In genomic region chr17:47820023-47820789, GRCh38 we compare ENCODE assay signal across 8 cellular contexts. TPM values are rescaled to one million over a fixed set of nuclear protein-coding genes. Genes with fewer than 3 reads are reported as not detected.
A peak's percentile ranks its signal among the peaks of the same experiment; 100 is the strongest.
DNase-seq lines count a peak whose midpoint lies in the region; ATAC-seq and TF ChIP-seq lines count a peak whose summit lies in the region.

No MANE protein-coding gene starts in this region.

- H3K4me2 ChIP-seq in SK-N-SH (peak overlapping the region; percentile 99), PC-9 (peak overlapping the region; percentile 91)

- no peak for DNase-seq in SK-N-SH
- peak; percentile 87 to 88 for DNase-seq in PC-9
- DNase-seq in fibroblast of pulmonary artery (ENCODE audit: low read depth), result no peak
- no peak for DNase-seq in skeletal muscle cell (ENCODE audit: low read depth)
- no peak for DNase-seq in NCI-H526 treated with DMSO at 0.1 percent for 48 hours (lab: John Stamatoyannopoulos, UW)
- no peak for DNase-seq in foreskin fibroblast
- no peak for DNase-seq in NCI-H446 (lab: John Stamatoyannopoulos, UW)

- H3K36me3 ChIP-seq in SK-N-SH (replicated peaks in 1 of 2; ENCODE audit: control insufficient read depth in 1 of 2, insufficient read depth in 2 of 2, low read length in 1 of 2) (peaks cover 17 to 49% of the 10 kb centered on the region in 2 experiments), PC-9 (ENCODE audit: low read depth) (peaks cover 29% of the 10 kb centered on the region)

- BruUV-seq in PC-9 (replicated peaks; lab: Mats Ljungman, UMichigan), result no TSS peak

- no peak for TF ChIP-seq EP300 in SK-N-SH (IDR thresholded peaks at IDR 0.05; ENCODE audit: borderline replicate concordance in 1 of 2, low read depth in 1 of 2, low read length in 1 of 2)

- H2AFZ ChIP-seq in SK-N-SH (ENCODE audit: low read depth), result no peak overlapping the region
- no peak overlapping the region for H2AFZ ChIP-seq in PC-9

- WGBS in SK-N-SH (ENCODE audit: low lambda C conversion rate), result 83% methylated on average over 11 of the region's 12 CpGs

- ATAC-seq in SK-N-SH treated with all-trans-retinoic acid at 6 μM for 48 hours, result no peak

- H3K4me3 ChIP-seq in SK-N-SH (ENCODE audit: low read depth in 2 of 2, low read length in 1 of 2) (peak overlapping the region; percentile 90 to 93), PC-9 (peak overlapping the region; percentile 90), fibroblast of pulmonary artery (replicated peaks; ENCODE audit: low read depth, low read length) (peak overlapping the region; percentile 82), skeletal muscle cell (ENCODE audit: low read depth, low read length) (peak overlapping the region; percentile 91), foreskin fibroblast (ENCODE audit: low read depth in 1 of 2, low read length in 2 of 2) (peak overlapping the region in 1 of 2 donors; percentile 90)

- peaks cover 7% of the 10 kb centered on the region for H3F3A ChIP-seq in SK-N-SH (replicated peaks; ENCODE audit: insufficient read depth)
- peaks cover 38% of the 10 kb centered on the region for H3F3A ChIP-seq in PC-9 (ENCODE audit: insufficient read depth, low read depth)

- CTCF ChIA-PET in SK-N-SH (lab: Yijun Ruan, JAX), result interaction anchor here (1.3 to 4.1 kb wide), 2 partner anchors 17 to 23 kb away, joined by 4 to 40 read pairs; partner anchors contain the start of gene SCRN2
- CTCF ChIA-PET in PC-9 (lab: Charles Lee), result no interaction called here

- H3K4me1 ChIP-seq in SK-N-SH (ENCODE audit: control insufficient read depth in 1 of 2, insufficient read depth in 2 of 2, low read depth in 1 of 2, low read length in 1 of 2) (peaks cover 11 to 26% of the 10 kb centered on the region in 2 experiments; a peak in 3 of 4 replicates), PC-9 (replicated peaks; ENCODE audit: insufficient read depth) (peaks cover 30% of the 10 kb centered on the region)

- H4K20me1 ChIP-seq in SK-N-SH (ENCODE audit: insufficient read depth) (no peaks in the 10 kb centered on the region), PC-9 (ENCODE audit: insufficient read depth) (no peaks in the 10 kb centered on the region)

- H3K27ac ChIP-seq in SK-N-SH (ENCODE audit: low read depth in 2 of 2, low read length in 1 of 2) (no peak overlapping the region), PC-9 (peak overlapping the region; percentile 79)

- H3K9ac ChIP-seq in SK-N-SH, result no peak overlapping the region

- POLR2A ChIA-PET in SK-N-SH (lab: Yijun Ruan, JAX), result no interaction called here
- POLR2A ChIA-PET in PC-9 (lab: Charles Lee; ENCODE audit: unreplicated experiment), result interaction anchor here (0.6 to 1.1 kb wide), 5 partner anchors 9 to 614 kb away, joined by 3 to 15 read pairs (median 3); partner anchors contain the start of genes LRRC46 and MRPL10

- H3K9me3 ChIP-seq in SK-N-SH (no peaks in the 10 kb centered on the region), PC-9 (ENCODE audit: insufficient read depth, low read depth) (no peaks in the 10 kb centered on the region)

- TF ChIP-seq CTCF in SK-N-SH (IDR thresholded peaks at IDR 0.05), result no peak
- TF ChIP-seq CTCF in PC-9 (conservative IDR thresholded peaks at IDR 0.05), result no peak
- TF ChIP-seq CTCF in fibroblast of pulmonary artery (IDR thresholded peaks at IDR 0.05; ENCODE audit: low read length, missing control alignments), result no peak
- no peak for TF ChIP-seq CTCF in foreskin fibroblast (IDR thresholded peaks at IDR 0.05; ENCODE audit: low read depth, low read length)

- no peak for TF ChIP-seq RAD21 in SK-N-SH (IDR thresholded peaks at IDR 0.05; ENCODE audit: low read length)

- H3K9me2 ChIP-seq in SK-N-SH, result no peaks in the 10 kb centered on the region
- no peaks in the 10 kb centered on the region for H3K9me2 ChIP-seq in PC-9 (ENCODE audit: insufficient read depth)

- H3K79me2 ChIP-seq in SK-N-SH (ENCODE audit: insufficient read depth), result peaks cover 12% of the 10 kb centered on the region; the same call in 1 of the 2 replicates
- peaks cover 24% of the 10 kb centered on the region for H3K79me2 ChIP-seq in PC-9 (ENCODE audit: low read depth)

- intact Hi-C loops in PC-9 (cut with micrococcal nuclease; ENCODE audit: unreplicated experiment), result loop anchor here (1.0 to 2.0 kb wide), 2 partner anchors 10 to 25 kb away; no protein-coding TSS in a partner anchor

- H3K27me3 ChIP-seq in SK-N-SH (ENCODE audit: insufficient read depth), result no peaks in the 10 kb centered on the region
- no peaks in the 10 kb centered on the region for H3K27me3 ChIP-seq in PC-9 (ENCODE audit: insufficient read depth, low read depth)

TF ChIP-seq in SK-N-SH, 30 proteins besides CTCF, POLR2A, EP300 and RAD21:
- TF ChIP-seq TAF1 (IDR thresholded peaks at IDR 0.05; ENCODE audit: borderline replicate concordance, low read depth, low read length), result no peak
- no peak for TF ChIP-seq ZBTB33 (IDR thresholded peaks at IDR 0.05; ENCODE audit: borderline replicate concordance, low read depth)
- TF ChIP-seq RFX5 (IDR thresholded peaks at IDR 0.05; ENCODE audit: low read length), result no peak
- TF ChIP-seq GATA2 (CRISPR knock-in tag; IDR thresholded peaks at IDR 0.05), result no peak
TF ChIP-seq in SK-N-SH: peak in this region for 0.

TF ChIP-seq in SK-N-SH treated with all-trans-retinoic acid at 6 μM for 48 hours, 23 proteins besides CTCF, POLR2A, EP300 and RAD21 (continues in another document):
- TF ChIP-seq ZNF565 (CRISPR knock-in tag; conservative IDR thresholded peaks at IDR 0.05; ENCODE audit: low read depth), result no peak
- TF ChIP-seq RARB (CRISPR knock-in tag; IDR thresholded peaks at IDR 0.05), result no peak
- TF ChIP-seq TOX (CRISPR knock-in tag; IDR thresholded peaks at IDR 0.05; ENCODE audit: borderline replicate concordance), result no peak
- no peak for TF ChIP-seq GLIS3 (CRISPR knock-in tag; IDR thresholded peaks at IDR 0.05)
- no peak for TF ChIP-seq SNAI2 (CRISPR knock-in tag; IDR thresholded peaks at IDR 0.05)
- TF ChIP-seq ZFP30 (CRISPR knock-in tag; IDR thresholded peaks at IDR 0.05), result no peak
- TF ChIP-seq, protein P1, sequence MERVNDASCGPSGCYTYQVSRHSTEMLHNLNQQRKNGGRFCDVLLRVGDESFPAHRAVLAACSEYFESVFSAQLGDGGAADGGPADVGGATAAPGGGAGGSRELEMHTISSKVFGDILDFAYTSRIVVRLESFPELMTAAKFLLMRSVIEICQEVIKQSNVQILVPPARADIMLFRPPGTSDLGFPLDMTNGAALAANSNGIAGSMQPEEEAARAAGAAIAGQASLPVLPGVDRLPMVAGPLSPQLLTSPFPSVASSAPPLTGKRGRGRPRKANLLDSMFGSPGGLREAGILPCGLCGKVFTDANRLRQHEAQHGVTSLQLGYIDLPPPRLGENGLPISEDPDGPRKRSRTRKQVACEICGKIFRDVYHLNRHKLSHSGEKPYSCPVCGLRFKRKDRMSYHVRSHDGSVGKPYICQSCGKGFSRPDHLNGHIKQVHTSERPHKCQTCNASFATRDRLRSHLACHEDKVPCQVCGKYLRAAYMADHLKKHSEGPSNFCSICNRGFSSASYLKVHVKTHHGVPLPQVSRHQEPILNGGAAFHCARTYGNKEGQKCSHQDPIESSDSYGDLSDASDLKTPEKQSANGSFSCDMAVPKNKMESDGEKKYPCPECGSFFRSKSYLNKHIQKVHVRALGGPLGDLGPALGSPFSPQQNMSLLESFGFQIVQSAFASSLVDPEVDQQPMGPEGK (CRISPR knock-in tag; IDR thresholded peaks at IDR 0.05; ENCODE audit: borderline replicate concordance), result no peak
- no peak for TF ChIP-seq ZNF8 (CRISPR knock-in tag; IDR thresholded peaks at IDR 0.05)
- TF ChIP-seq ISL1 (CRISPR knock-in tag; IDR thresholded peaks at IDR 0.05), result no peak
- TF ChIP-seq ARNTL (CRISPR knock-in tag; IDR thresholded peaks at IDR 0.05; ENCODE audit: borderline replicate concordance, low read depth), result no peak
- no peak for TF ChIP-seq ZC3H10 (CRISPR knock-in tag; IDR thresholded peaks at IDR 0.05)
- TF ChIP-seq PPARA (CRISPR knock-in tag; IDR thresholded peaks at IDR 0.05; ENCODE audit: borderline replicate concordance), result no peak
- TF ChIP-seq POU6F1 (CRISPR knock-in tag; IDR thresholded peaks at IDR 0.05; ENCODE audit: borderline replicate concordance, low read depth), result no peak
- no peak for TF ChIP-seq ZFP3 (CRISPR knock-in tag; IDR thresholded peaks at IDR 0.05)

RNA-seq across cellular contexts. Expression of gene OSBPL7, which starts 1.4 kb away (rescaled TPM):
- 23.7 and 24.7 TPM in 2 replicates for polyA plus RNA-seq in SK-N-SH (2012; rRNA removed)
- 7.5 and 14.8 TPM in 2 replicates for polyA plus RNA-seq in SK-N-SH (2012; cell fraction: cytosol; rRNA removed)
- 164 and 209 TPM in 2 replicates for polyA plus RNA-seq in SK-N-SH (2012; cell fraction: nucleus; rRNA removed)
- 32.2 and 35.9 TPM in 2 replicates for total RNA-seq in PC-9 (2021)

RNA-seq across cellular contexts. Expression of gene MRPL10, which starts 11.1 kb away (rescaled TPM):
- polyA plus RNA-seq in SK-N-SH (2012; rRNA removed), result 133 and 136 TPM in 2 replicates
- 87.3 and 111 TPM in 2 replicates for polyA plus RNA-seq in SK-N-SH (2012; cell fraction: cytosol; rRNA removed)
- polyA plus RNA-seq in SK-N-SH (2012; cell fraction: nucleus; rRNA removed), result 85.4 and 108 TPM in 2 replicates
- 50.1 and 63.8 TPM in 2 replicates for total RNA-seq in PC-9 (2021)

RNA-seq across cellular contexts. Expression of gene LRRC46, which starts 11.3 kb away (rescaled TPM):
- polyA plus RNA-seq in SK-N-SH (2012; rRNA removed), result 1.6 and 1.8 TPM in 2 replicates
- 0.86 and 0.89 TPM in 2 replicates for polyA plus RNA-seq in SK-N-SH (2012; cell fraction: cytosol; rRNA removed)
- 4.2 and 4.8 TPM in 2 replicates for polyA plus RNA-seq in SK-N-SH (2012; cell fraction: nucleus; rRNA removed)
- 1.5 and 1.9 TPM in 2 replicates for total RNA-seq in PC-9 (2021)

RNA-seq across cellular contexts. Expression of gene SCRN2, which starts 20.9 kb away (rescaled TPM):
- 135 and 139 TPM in 2 replicates for polyA plus RNA-seq in SK-N-SH (2012; rRNA removed)
- polyA plus RNA-seq in SK-N-SH (2012; cell fraction: cytosol; rRNA removed), result 62.5 and 80.7 TPM in 2 replicates
- 636 and 666 TPM in 2 replicates for polyA plus RNA-seq in SK-N-SH (2012; cell fraction: nucleus; rRNA removed)
- 31.7 and 43.9 TPM in 2 replicates for total RNA-seq in PC-9 (2021)

RNA-seq across cellular contexts. Expression of gene SP6, which starts 30.8 kb away (rescaled TPM):
- polyA plus RNA-seq in SK-N-SH (2012; rRNA removed), result 0.03 TPM in 2 replicates
- 0.03 and 0.05 TPM in 2 replicates for polyA plus RNA-seq in SK-N-SH (2012; cell fraction: cytosol; rRNA removed)
- 0.06 and 0.09 TPM in 2 replicates for polyA plus RNA-seq in SK-N-SH (2012; cell fraction: nucleus; rRNA removed)
- total RNA-seq in PC-9 (2021), result 13.3 and 14.9 TPM in 2 replicates

Comparison
In these comparisons a context has a peak if more than half of its experiments do, and no peak if none do; other contexts are left out.
1. DNase-seq: peak in PC-9 (2 of 2); none in SK-N-SH (single experiment), fibroblast of pulmonary artery (single experiment), skeletal muscle cell (single experiment), NCI-H526 treated with DMSO at 0.1 percent for 48 hours (single experiment), foreskin fibroblast (0 of 2) and NCI-H446 (0 of 2).